ENCODE assay signal across 16 cellular contexts in genomic region chr7:117951711-117952280, GRCh38.
A peak's percentile ranks its signal among the peaks of the same experiment; 100 is the strongest.
DNase-seq lines count a peak whose midpoint lies in the region; ATAC-seq and TF ChIP-seq lines count a peak whose summit lies in the region.
"Had no signal": no experiment of that assay in that cellular context is flagged by ENCODE, and none has a peak within 500 bp of the region (broad histone marks: within the 10 kb centered on the region; RNA-seq: fewer than 3 reads in every experiment).

No MANE protein-coding gene starts in this region.

- no peak overlapping the region for H3K4me3 ChIP-seq in choroid plexus epithelial cell (ENCODE audit: low read depth, low read length)
- H3K4me3 ChIP-seq: colonic mucosa, skin epidermis had no signal

- peak overlapping the region; percentile 70 for H3K27ac ChIP-seq in 22Rv1
- H3K27ac ChIP-seq: skin epidermis had no signal

- peak; percentile 63 for DNase-seq in DMS53 treated with DMSO at 0.1 percent for 48 hours (lab: John Stamatoyannopoulos, UW; ENCODE audit: unreplicated experiment)
- DNase-seq in NCI-H69 (lab: John Stamatoyannopoulos, UW) = peak; percentile 64
- DNase-seq in choroid plexus epithelial cell (ENCODE audit: low read depth) = peak; percentile 3
- no peak for DNase-seq in stimulated activated CD4-positive, alpha-beta T cell treated with anti-CD3 and anti-CD28 coated beads, Interleukin-15, amount 100 ng/mL, for 24 hours
- no peak for DNase-seq in activated CD8-positive, alpha-beta memory T cell treated with anti-CD3 and anti-CD28 coated beads for 24 hours
- DNase-seq: activated CD4-positive, alpha-beta memory T cell treated with anti-CD3 and anti-CD28 coated beads for 36 hours; activated effector memory CD4-positive, alpha-beta T cell treated with anti-CD3 and anti-CD28 coated beads, Interleukin-2, amount 50 U/mL, for 16 hours; activated naive CD8-positive, alpha-beta T cell treated with anti-CD3 and anti-CD28 coated beads, Interleukin-2, amount 50 U/mL, for 24 hours; colonic mucosa; GF-D8; T1000 had no signal

- TF ChIP-seq CTCF in 22Rv1 (IDR thresholded peaks at IDR 0.05) = peak; percentile 54
- no peak for TF ChIP-seq CTCF in choroid plexus epithelial cell (conservative IDR thresholded peaks at IDR 0.05; ENCODE audit: low read depth, low read length)

- ATAC-seq in GM18511 (IDR thresholded peaks at IDR 0.05; ENCODE audit: unreplicated experiment) (no peak), HG02588 (IDR thresholded peaks at IDR 0.05; ENCODE audit: unreplicated experiment) (no peak)
- ATAC-seq: activated naive CD8-positive, alpha-beta T cell treated with anti-CD3 and anti-CD28 coated beads, Interleukin-2, amount 50 U/mL, for 24 hours; stimulated activated memory B cell treated with anti-CD40 and anti-IgM and Interleukin-4, amounts not matched to agents 10 μg/mL and 1 μg/mL and 100 μg/mL, for 72 hours had no signal

Comparison
In these comparisons a context has a peak if more than half of its experiments do, and no peak if none do; other contexts are left out.
1. DNase-seq: peak in DMS53 treated with DMSO at 0.1 percent for 48 hours (single experiment), NCI-H69 (single experiment) and choroid plexus epithelial cell (single experiment); none in stimulated activated CD4-positive, alpha-beta T cell treated with anti-CD3 and anti-CD28 coated beads, Interleukin-15, amount 100 ng/mL, for 24 hours (single experiment) and activated CD8-positive, alpha-beta memory T cell treated with anti-CD3 and anti-CD28 coated beads for 24 hours (single experiment).